In the genomic region with DNA sequence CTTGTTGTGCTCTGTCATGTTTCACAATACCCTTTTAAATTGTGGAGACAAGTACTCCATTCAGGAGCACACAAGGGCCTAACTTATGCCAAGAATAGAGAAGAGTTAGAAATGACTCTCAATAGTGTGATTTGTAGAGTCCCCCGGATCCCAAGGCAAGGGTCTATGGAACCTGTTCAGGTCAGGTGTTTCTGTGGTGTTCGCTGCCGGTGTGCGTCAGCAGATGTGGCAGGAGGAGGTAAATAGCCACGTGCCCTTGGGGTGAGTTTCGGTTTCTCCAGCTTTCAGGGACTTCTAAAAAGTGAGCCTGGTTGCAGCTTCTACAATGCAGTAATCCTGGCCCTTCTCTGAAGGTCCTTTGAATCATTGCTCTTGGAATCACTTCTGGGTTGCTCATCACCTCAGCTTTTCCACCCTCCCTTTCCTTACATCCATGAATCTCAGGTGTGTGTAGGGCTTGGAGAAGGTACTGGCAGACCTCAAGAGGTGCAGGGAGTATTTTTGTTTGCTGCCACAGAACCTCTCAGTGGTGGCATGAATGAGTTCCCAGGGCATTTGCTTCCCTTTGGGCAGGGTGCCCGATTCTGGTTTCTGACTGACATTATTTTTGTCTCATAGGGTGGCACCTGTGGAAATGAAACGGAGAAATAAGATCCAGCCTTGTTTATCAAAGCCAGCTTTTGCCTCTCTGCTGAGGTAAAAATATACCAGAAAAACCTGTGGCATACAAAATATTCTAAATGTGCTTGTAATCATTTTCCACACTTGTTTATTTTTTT, we compare ENCODE assay signal across 9 cellular contexts. TPM values are rescaled to one million over a fixed set of nuclear protein-coding genes. Genes with fewer than 3 reads are reported as not detected.
DNase-seq lines count a peak whose midpoint lies in the region; ATAC-seq and TF ChIP-seq lines count a peak whose summit lies in the region.
"Had no signal": no experiment of that assay in that cellular context is flagged by ENCODE, and none has a peak within 500 bp of the region (broad histone marks: within the 10 kb centered on the region; RNA-seq: fewer than 3 reads in every experiment).

No MANE protein-coding gene starts in this region.

- no peaks in the 10 kb centered on the region for H3K36me3 Mint-ChIP-seq in activated CD4-positive, alpha-beta T cell treated with anti-CD3 and anti-CD28 coated beads, Interleukin-2, amount 10 ng/mL, durations not matched to agents 24 days and 14 days (ENCODE audit: low read depth)
- H3K36me3 Mint-ChIP-seq in glutamatergic neuron (ENCODE audit: unreplicated experiment) (no peaks in the 10 kb centered on the region), mesothelial cell of epicardium (no peaks in the 10 kb centered on the region)
- H3K36me3 Mint-ChIP-seq: activated naive CD4-positive, alpha-beta T cell treated with anti-CD3 and anti-CD28 coated beads, Interleukin-2, amount 50 U/mL, for 24 hours had no signal

- peak; percentile 68 for DNase-seq in activated CD4-positive, alpha-beta T cell treated with anti-CD3 and anti-CD28 coated beads, Interleukin-2, amount 10 ng/mL, durations not matched to agents 24 days and 14 days
- DNase-seq in activated CD4-positive, alpha-beta T cell treated with anti-CD3 and anti-CD28 coated beads, Interleukin-2, amount 50 U/mL, for 1 hour = no peak
- DNase-seq in glutamatergic neuron (no peak), mesothelial cell of epicardium (ENCODE audit: low spot score in 2 of 2, unreplicated experiment in 2 of 2) (no peak)
- no peak for DNase-seq in activated T-cell treated with anti-CD3 and anti-CD28 coated beads, Interleukin-2, amount 50 U/mL, for 1 hour

- H3K36me3 ChIP-seq in thymus (ENCODE audit: control insufficient read depth, insufficient read depth) = no peaks in the 10 kb centered on the region

- H3K4me1 Mint-ChIP-seq in activated CD4-positive, alpha-beta T cell treated with anti-CD3 and anti-CD28 coated beads, Interleukin-2, amount 10 ng/mL, durations not matched to agents 24 days and 14 days = peaks cover 2% of the 10 kb centered on the region
- H3K4me1 Mint-ChIP-seq in glutamatergic neuron (ENCODE audit: low read depth, unreplicated experiment) (peaks cover 12% of the 10 kb centered on the region), mesothelial cell of epicardium (peaks cover 4% of the 10 kb centered on the region)
- H3K4me1 Mint-ChIP-seq: activated naive CD4-positive, alpha-beta T cell treated with anti-CD3 and anti-CD28 coated beads, Interleukin-2, amount 50 U/mL, for 24 hours had no signal

- H3K4me3 Mint-ChIP-seq in activated CD4-positive, alpha-beta T cell treated with anti-CD3 and anti-CD28 coated beads, Interleukin-2, amount 10 ng/mL, durations not matched to agents 24 days and 14 days = no peak overlapping the region
- H3K4me3 Mint-ChIP-seq in glutamatergic neuron (ENCODE audit: unreplicated experiment) = no peak overlapping the region
- H3K4me3 Mint-ChIP-seq in mesothelial cell of epicardium = no peak overlapping the region
- H3K4me3 Mint-ChIP-seq: activated naive CD4-positive, alpha-beta T cell treated with anti-CD3 and anti-CD28 coated beads, Interleukin-2, amount 50 U/mL, for 24 hours had no signal

- H3K27me3 Mint-ChIP-seq in activated CD4-positive, alpha-beta T cell treated with anti-CD3 and anti-CD28 coated beads, Interleukin-2, amount 10 ng/mL, durations not matched to agents 24 days and 14 days = peaks cover 10% of the 10 kb centered on the region
- H3K27me3 Mint-ChIP-seq in glutamatergic neuron (ENCODE audit: unreplicated experiment) = no peaks in the 10 kb centered on the region
- no peaks in the 10 kb centered on the region for H3K27me3 Mint-ChIP-seq in mesothelial cell of epicardium (ENCODE audit: low read depth)

- no peak overlapping the region for H3K27ac Mint-ChIP-seq in activated CD4-positive, alpha-beta T cell treated with anti-CD3 and anti-CD28 coated beads, Interleukin-2, amount 10 ng/mL, durations not matched to agents 24 days and 14 days
- H3K27ac Mint-ChIP-seq in glutamatergic neuron (ENCODE audit: unreplicated experiment) (peak overlapping the region; percentile 1), mesothelial cell of epicardium (no peak overlapping the region)
- H3K27ac Mint-ChIP-seq: activated naive CD4-positive, alpha-beta T cell treated with anti-CD3 and anti-CD28 coated beads, Interleukin-2, amount 50 U/mL, for 24 hours had no signal

- H3K4me3 ChIP-seq in thymus (ENCODE audit: low read length) = no peak overlapping the region

- intact Hi-C loops in activated CD4-positive, alpha-beta T cell treated with anti-CD3 and anti-CD28 coated beads, Interleukin-2, amount 10 ng/mL, durations not matched to agents 24 days and 14 days (cut with micrococcal nuclease) = no loop called here

- H3K4me1 ChIP-seq in thymus (ENCODE audit: control insufficient read depth, insufficient read depth, low read length) = peaks cover 7% of the 10 kb centered on the region

- no peaks in the 10 kb centered on the region for H3K27me3 ChIP-seq in thymus (ENCODE audit: control insufficient read depth, insufficient read depth)

- H3K9me3 Mint-ChIP-seq in activated CD4-positive, alpha-beta T cell treated with anti-CD3 and anti-CD28 coated beads, Interleukin-2, amount 10 ng/mL, durations not matched to agents 24 days and 14 days = no peaks in the 10 kb centered on the region
- H3K9me3 Mint-ChIP-seq in glutamatergic neuron (ENCODE audit: unreplicated experiment) (no peaks in the 10 kb centered on the region), mesothelial cell of epicardium (no peaks in the 10 kb centered on the region)
- H3K9me3 Mint-ChIP-seq: activated naive CD4-positive, alpha-beta T cell treated with anti-CD3 and anti-CD28 coated beads, Interleukin-2, amount 50 U/mL, for 24 hours had no signal

- 13% methylated on average over 8 of the region's 8 CpGs for WGBS in thymus

- peak; percentile 93 for ATAC-seq in HG03280 (IDR thresholded peaks at IDR 0.05; ENCODE audit: unreplicated experiment)
- ATAC-seq in GM21515 (IDR thresholded peaks at IDR 0.05; ENCODE audit: unreplicated experiment) = no peak

- H3K9me3 ChIP-seq in thymus (ENCODE audit: control insufficient read depth) = no peaks in the 10 kb centered on the region

- TF ChIP-seq CTCF in glutamatergic neuron (IDR thresholded peaks at IDR 0.05; ENCODE audit: partially characterized antibody, unreplicated experiment) (no peak), mesothelial cell of epicardium (IDR thresholded peaks at IDR 0.05; ENCODE audit: unreplicated experiment) (no peak)

- H3K27ac ChIP-seq in thymus (ENCODE audit: low read depth) = peak overlapping the region; percentile 4

RNA-seq across cellular contexts. Expression of gene ST3GAL6, which starts 7.3 kb away (rescaled TPM):
- 0.19 TPM in 1 of 2 replicates, not detected in the other for total RNA-seq in activated CD4-positive, alpha-beta T cell treated with anti-CD3 and anti-CD28 coated beads, Interleukin-2, amount 10 ng/mL, durations not matched to agents 24 days and 14 days
- total RNA-seq in glutamatergic neuron (ENCODE audit: unreplicated experiment) (52.9 TPM), mesothelial cell of epicardium (9.0 to 14.1 TPM (median 11.1 TPM) in 3 replicates)
- polyA plus RNA-seq in thymus = 29.4 TPM
